Comparison of ENCODE assay signal across 1 cellular context in the genomic region with DNA sequence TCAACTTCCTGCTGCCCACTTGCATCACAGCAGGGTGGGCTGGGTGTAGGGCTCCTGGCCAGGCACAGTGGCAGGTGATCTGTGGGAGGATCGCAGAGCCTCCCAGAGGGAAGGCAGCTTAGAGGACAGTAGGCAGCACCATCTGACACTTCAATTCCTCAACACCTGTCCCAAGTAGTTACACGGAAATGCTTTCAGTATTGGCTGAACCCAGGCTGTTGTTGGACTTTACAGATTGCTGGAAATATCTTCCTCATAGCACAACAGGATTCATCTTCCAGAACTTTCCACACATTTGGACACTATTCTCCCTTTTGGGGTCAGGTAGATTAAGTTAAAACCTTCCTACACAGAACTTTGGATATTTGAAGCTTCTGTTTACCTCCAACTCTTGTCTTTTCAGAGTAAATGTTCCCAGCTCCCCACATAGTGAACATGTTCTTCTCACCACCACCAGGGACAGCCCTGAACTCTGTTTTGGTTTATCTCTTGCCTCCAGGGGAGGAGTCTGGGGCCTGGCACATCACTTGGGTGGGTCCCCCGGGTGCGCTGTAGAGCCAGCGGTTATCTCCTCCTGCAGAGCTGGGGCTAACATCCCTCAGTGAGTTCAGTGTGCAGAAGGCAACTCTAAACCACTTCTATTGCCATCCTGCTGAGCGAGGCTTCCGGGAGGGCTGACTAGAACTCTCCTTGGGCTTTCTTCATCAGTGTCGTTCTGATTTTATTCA.
TF ChIP-seq lines count a peak whose summit lies in the region.

No MANE protein-coding gene starts in this region.

TF ChIP-seq in HCT116, 20 proteins besides CTCF, POLR2A, EP300 and RAD21 (continued from another document):
- no peak for TF ChIP-seq ZNF274 (IDR thresholded peaks at IDR 0.05; ENCODE audit: low read depth, low read length)
